Comparison of ENCODE assay signal across 10 cellular contexts in the genomic region with DNA sequence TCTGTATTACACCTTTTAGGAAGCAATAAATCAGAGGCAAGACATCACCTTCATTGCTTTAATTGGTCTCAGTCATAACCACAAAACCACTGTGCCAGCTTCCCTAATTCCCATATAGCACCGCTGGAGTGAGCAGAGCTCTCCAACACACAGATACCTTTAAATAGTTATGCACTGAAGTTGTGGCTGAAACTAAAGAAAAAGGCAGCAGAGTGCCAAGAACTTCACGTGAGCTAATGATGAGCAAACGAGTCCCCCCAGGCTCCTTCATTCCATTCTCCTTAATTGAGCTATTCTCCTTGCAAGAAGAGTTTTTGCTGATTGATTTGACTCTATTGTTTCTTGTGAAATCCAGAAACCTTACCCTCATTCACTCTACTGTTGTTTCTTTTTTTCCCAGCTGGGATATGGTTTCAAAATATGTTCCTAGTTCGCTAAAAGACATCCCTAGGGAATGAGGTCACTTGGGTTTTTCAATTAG.
DNase-seq lines count a peak whose midpoint lies in the region; ATAC-seq and TF ChIP-seq lines count a peak whose summit lies in the region.
"Had no signal": no experiment of that assay in that cellular context is flagged by ENCODE, and none has a peak within 500 bp of the region (broad histone marks: within the 10 kb centered on the region; RNA-seq: fewer than 3 reads in every experiment).

No MANE protein-coding gene starts in this region.

- peaks cover 25% of the 10 kb centered on the region for H3K4me1 ChIP-seq in psoas muscle

- no peaks in the 10 kb centered on the region for H3K9me3 ChIP-seq in psoas muscle

- intact Hi-C loops in psoas muscle (cut with DNase I) = no loop called here

- WGBS in psoas muscle, 3 donors = 14 to 20% (median 14%) methylated on average over 4 of the region's 4 CpGs

- no peak overlapping the region for H3K27ac ChIP-seq in psoas muscle

- in situ Hi-C loops in SK-MEL-5 (cut with HindIII; ENCODE audit: low pct_unique_long_range_greater_than_20kb, low sequenced_read_pairs) = no loop called here

- ATAC-seq in psoas muscle (peak in 3 of 4 donors; percentile 25 to 48 (median 45)), HG03460 (IDR thresholded peaks at IDR 0.05; ENCODE audit: unreplicated experiment) (no peak), GM18498 (IDR thresholded peaks at IDR 0.05; ENCODE audit: unreplicated experiment) (no peak)
- ATAC-seq: activated CD8-positive, alpha-beta T cell treated with anti-CD3 and anti-CD28 coated beads for 36 hours had no signal

- no peak overlapping the region for H3K4me3 ChIP-seq in psoas muscle

- TF ChIP-seq CTCF in psoas muscle (IDR thresholded peaks at IDR 0.05) = no peak

- H3K27me3 ChIP-seq in psoas muscle (ENCODE audit: insufficient read depth in 3 of 3, low read length in 2 of 3) = no peaks in the 10 kb centered on the region

- no peaks in the 10 kb centered on the region for H3K36me3 ChIP-seq in psoas muscle (ENCODE audit: insufficient read depth in 1 of 2, low read depth in 1 of 2)

- DNase-seq in GM04504 (ENCODE audit: low read depth) (peak; percentile 65), SK-MEL-5 (ENCODE audit: low read depth, low spot score) (peak; percentile 60), fibroblast of gingiva (ENCODE audit: low read depth) (peak; percentile 92), psoas muscle (no peak), T1000 (lab: John Stamatoyannopoulos, UW) (no peak), ecto neural progenitor cell (ENCODE audit: low spot score) (no peak)
- DNase-seq: activated CD8-positive, alpha-beta T cell treated with anti-CD3 and anti-CD28 coated beads for 36 hours; aorta had no signal

Comparison
In these comparisons a context has a peak if more than half of its experiments do, and no peak if none do; other contexts are left out.
1. DNase-seq: peak in GM04504 (single experiment), SK-MEL-5 (single experiment) and fibroblast of gingiva (single experiment); none in psoas muscle (0 of 2), T1000 (single experiment) and ecto neural progenitor cell (single experiment).
2. ATAC-seq: peak in psoas muscle (3 of 4); none in HG03460 (single experiment) and GM18498 (single experiment).